ENCODE assay signal across 19 cellular contexts in the genomic region with DNA sequence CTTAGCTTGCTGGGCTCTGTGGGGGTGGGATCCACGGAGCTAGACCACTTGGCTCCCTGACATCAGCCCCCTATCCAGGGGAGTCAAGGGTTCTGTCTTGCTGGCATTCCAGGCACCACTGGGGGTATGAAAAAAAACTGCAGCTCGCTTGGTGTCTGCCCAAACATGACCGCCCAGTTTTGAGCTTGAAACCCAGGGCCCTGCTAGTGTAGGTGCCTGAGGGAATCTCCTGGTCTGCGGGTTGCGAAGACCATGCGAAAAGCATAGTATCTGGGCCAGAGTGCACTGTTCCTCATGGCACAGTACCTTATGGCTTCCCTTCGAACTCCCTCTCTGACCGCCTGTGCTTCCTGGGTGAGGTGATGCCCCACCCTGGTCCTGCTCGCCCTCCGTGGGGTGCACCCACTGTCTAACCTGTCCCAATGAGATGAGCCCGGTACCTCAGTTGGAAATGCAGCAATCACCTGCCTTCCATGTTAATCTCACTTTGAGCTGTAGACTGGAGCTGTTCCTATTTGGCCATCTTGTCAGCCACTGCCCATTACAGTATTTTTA.
DNase-seq lines count a peak whose midpoint lies in the region; ATAC-seq, FAIRE-seq and TF ChIP-seq lines count a peak whose summit lies in the region.
"Had no signal": no experiment of that assay in that cellular context is flagged by ENCODE, and none has a peak within 500 bp of the region (broad histone marks: within the 10 kb centered on the region; RNA-seq: fewer than 3 reads in every experiment).

No MANE protein-coding gene starts in this region.

- H3K4me3 Mint-ChIP-seq in activated naive CD8-positive, alpha-beta T cell treated with anti-CD3 and anti-CD28 coated beads, Interleukin-2, amount 10 ng/mL, durations not matched to agents 7 days and 5 days, result no peak overlapping the region
- no peak overlapping the region for H3K4me3 Mint-ChIP-seq in activated naive CD8-positive, alpha-beta T cell treated with anti-CD3 and anti-CD28 coated beads for 36 hours
- H3K4me3 Mint-ChIP-seq: B cell had no signal

- no peaks in the 10 kb centered on the region for H3K79me2 ChIP-seq in mesendoderm (ENCODE audit: control insufficient read depth, insufficient read depth, low read length)

- TF ChIP-seq POLR2A in GM12891 (IDR thresholded peaks at IDR 0.05; ENCODE audit: low read depth, low read length) (no peak), spleen (IDR thresholded peaks at IDR 0.05) (no peak)

- H3K4me1 ChIP-seq in mesendoderm (ENCODE audit: control insufficient read depth, low read depth, low read length) (no peaks in the 10 kb centered on the region), spleen (no peaks in the 10 kb centered on the region)

- no peak overlapping the region for H4K8ac ChIP-seq in mesendoderm (ENCODE audit: low read depth, low read length)

- H2BK5ac ChIP-seq in mesendoderm (ENCODE audit: low read length), result no peak overlapping the region

- H3K4me3 ChIP-seq in mesendoderm (ENCODE audit: low read length) (no peak overlapping the region), spleen (no peak overlapping the region)

- no peak overlapping the region for H3K56ac ChIP-seq in mesendoderm (ENCODE audit: low read length)

- intact Hi-C loops in spleen (cut with DNase I; ENCODE audit: low total_unique reads), result no loop called here

- peak overlapping the region; percentile 26 for H3K27ac Mint-ChIP-seq in activated naive CD8-positive, alpha-beta T cell treated with anti-CD3 and anti-CD28 coated beads, Interleukin-2, amount 10 ng/mL, durations not matched to agents 7 days and 5 days
- H3K27ac Mint-ChIP-seq in activated naive CD8-positive, alpha-beta T cell treated with anti-CD3 and anti-CD28 coated beads for 36 hours, result no peak overlapping the region
- H3K27ac Mint-ChIP-seq: B cell; CD4-positive, alpha-beta memory T cell had no signal

- no peak overlapping the region for H4K5ac ChIP-seq in mesendoderm (ENCODE audit: low read length)

- H3K4me2 ChIP-seq in mesendoderm (ENCODE audit: low read length), result no peak overlapping the region

- no peak overlapping the region for H3K23ac ChIP-seq in mesendoderm (ENCODE audit: low read length)

- no peaks in the 10 kb centered on the region for H3K27me3 Mint-ChIP-seq in activated naive CD8-positive, alpha-beta T cell treated with anti-CD3 and anti-CD28 coated beads, Interleukin-2, amount 10 ng/mL, durations not matched to agents 7 days and 5 days
- no peaks in the 10 kb centered on the region for H3K27me3 Mint-ChIP-seq in activated naive CD8-positive, alpha-beta T cell treated with anti-CD3 and anti-CD28 coated beads for 36 hours
- H3K27me3 Mint-ChIP-seq: B cell; CD4-positive, alpha-beta memory T cell had no signal

- H3K9me3 Mint-ChIP-seq in activated naive CD8-positive, alpha-beta T cell treated with anti-CD3 and anti-CD28 coated beads, Interleukin-2, amount 10 ng/mL, durations not matched to agents 7 days and 5 days, result peaks cover 10% of the 10 kb centered on the region
- H3K9me3 Mint-ChIP-seq in activated naive CD8-positive, alpha-beta T cell treated with anti-CD3 and anti-CD28 coated beads for 36 hours, result peaks cover 1% of the 10 kb centered on the region

- no peaks in the 10 kb centered on the region for H3K36me3 ChIP-seq in mesendoderm (ENCODE audit: control insufficient read depth, insufficient read depth, low read length)
- no peaks in the 10 kb centered on the region for H3K36me3 ChIP-seq in spleen

- peaks cover 12% of the 10 kb centered on the region for H3K36me3 Mint-ChIP-seq in activated naive CD8-positive, alpha-beta T cell treated with anti-CD3 and anti-CD28 coated beads, Interleukin-2, amount 10 ng/mL, durations not matched to agents 7 days and 5 days
- H3K36me3 Mint-ChIP-seq in activated naive CD8-positive, alpha-beta T cell treated with anti-CD3 and anti-CD28 coated beads for 36 hours, result peaks cover 4% of the 10 kb centered on the region

- no peaks in the 10 kb centered on the region for H3K79me1 ChIP-seq in mesendoderm (ENCODE audit: low read length)

- H2BK120ac ChIP-seq in mesendoderm (ENCODE audit: low read depth, low read length), result no peak overlapping the region

- H2AK5ac ChIP-seq in mesendoderm (ENCODE audit: low read length), result no peak overlapping the region

- peak; percentile 55 for FAIRE-seq in GM12891 (lab: Jason Lieb, UNC)
- FAIRE-seq in HTR-8/SVneo (lab: Jason Lieb, UNC), result no peak
- FAIRE-seq: G401.6 had no signal

- no peak for TF ChIP-seq CTCF in spleen (IDR thresholded peaks at IDR 0.05 in 8 of 11, conservative IDR thresholded peaks at IDR 0.05 in 3 of 11)

- no peak overlapping the region for H3K9ac ChIP-seq in mesendoderm (ENCODE audit: low read length)

- no CpG with 5 or more reads among the region's 11 CpGs for WGBS in mesendoderm (ENCODE audit: extremely low coverage, insufficient coverage, low lambda C conversion rate)
- 87 to 98% (median 91%) methylated on average over 11 of the region's 11 CpGs for WGBS in spleen, 5 donors

- no peak overlapping the region for H3K18ac ChIP-seq in mesendoderm (ENCODE audit: low read length)

- peaks cover 5% of the 10 kb centered on the region for H3K4me1 Mint-ChIP-seq in activated naive CD8-positive, alpha-beta T cell treated with anti-CD3 and anti-CD28 coated beads, Interleukin-2, amount 10 ng/mL, durations not matched to agents 7 days and 5 days
- H3K4me1 Mint-ChIP-seq in activated naive CD8-positive, alpha-beta T cell treated with anti-CD3 and anti-CD28 coated beads for 36 hours, result peaks cover 6% of the 10 kb centered on the region
- H3K4me1 Mint-ChIP-seq: B cell had no signal

- no peak overlapping the region for H3K27ac ChIP-seq in mesendoderm (ENCODE audit: low read depth, low read length)
- H3K27ac ChIP-seq in spleen, result no peak overlapping the region

- peaks cover 0 to under 1% (median 0%) of the 10 kb centered on the region in 8 donors for H3K9me3 ChIP-seq in spleen

- no peak for DNase-seq in activated naive CD8-positive, alpha-beta T cell treated with anti-CD3 and anti-CD28 coated beads, Interleukin-2, amount 10 ng/mL, durations not matched to agents 7 days and 5 days
- DNase-seq in activated naive CD8-positive, alpha-beta T cell treated with anti-CD3 and anti-CD28 coated beads for 36 hours, result no peak
- no peak for DNase-seq in GM12891 (ENCODE audit: insufficient read length, low spot score)
- peak; percentile 4 for DNase-seq in mesendoderm
- peak; percentile 47 for DNase-seq in spleen
- DNase-seq in A172 (ENCODE audit: low spot score), result no peak
- DNase-seq in HTR-8/SVneo (ENCODE audit: insufficient read length, low spot score), result no peak
- DNase-seq: 8988T; C1 segment of cervical spinal cord; Calu3; CD4-positive, alpha-beta memory T cell; COR-L47; DMS79 treated with DMSO at 0.1 percent for 48 hours; GOT3; H7; HCEC 1CT had no signal

- POLR2A ChIA-PET in activated naive CD8-positive, alpha-beta T cell treated with anti-CD3 and anti-CD28 coated beads, Interleukin-2, amount 10 ng/mL, durations not matched to agents 7 days and 5 days (lab: Charles Lee), result no interaction called here

- no peak overlapping the region for H2BK15ac ChIP-seq in mesendoderm (replicated peaks; ENCODE audit: low read depth)

- no peak for ATAC-seq in activated naive CD8-positive, alpha-beta T cell treated with anti-CD3 and anti-CD28 coated beads, Interleukin-2, amount 10 ng/mL, durations not matched to agents 7 days and 5 days (ENCODE audit: low read depth)
- no peak for ATAC-seq in HG03108 (IDR thresholded peaks at IDR 0.05; ENCODE audit: unreplicated experiment)

- no peak overlapping the region for H3K4ac ChIP-seq in mesendoderm (ENCODE audit: low read depth, low read length)

- H3K27me3 ChIP-seq in mesendoderm (ENCODE audit: insufficient read depth, low read length, poor library complexity) (no peaks in the 10 kb centered on the region), spleen (replicated peaks in 1 of 7) (no peaks in the 10 kb centered on the region)

TF ChIP-seq in GM12891, 5 proteins besides CTCF, POLR2A, EP300 and RAD21:
- TF ChIP-seq TAF1 (IDR thresholded peaks at IDR 0.05; ENCODE audit: low read depth, low read length) (no peak), POU2F2 (IDR thresholded peaks at IDR 0.05; ENCODE audit: low read depth, low read length) (no peak), SPI1 (IDR thresholded peaks at IDR 0.05; ENCODE audit: low read depth, low read length) (no peak), PAX5 (IDR thresholded peaks at IDR 0.05; ENCODE audit: insufficient read depth, low read length, severe bottlenecking) (no peak), POLR2AphosphoS5 (IDR thresholded peaks at IDR 0.05; ENCODE audit: low read depth, low read length) (no peak)
TF ChIP-seq in GM12891: peak in this region for 0.

Comparison
In these comparisons a context has a peak if more than half of its experiments do, and no peak if none do; other contexts are left out.
1. DNase-seq: peak in mesendoderm (single experiment) and spleen (single experiment); none in activated naive CD8-positive, alpha-beta T cell treated with anti-CD3 and anti-CD28 coated beads, Interleukin-2, amount 10 ng/mL, durations not matched to agents 7 days and 5 days (single experiment), activated naive CD8-positive, alpha-beta T cell treated with anti-CD3 and anti-CD28 coated beads for 36 hours (single experiment), GM12891 (single experiment), A172 (single experiment) and HTR-8/SVneo (single experiment).